Comparison of ENCODE assay signal across 11 cellular contexts in the genomic region with DNA sequence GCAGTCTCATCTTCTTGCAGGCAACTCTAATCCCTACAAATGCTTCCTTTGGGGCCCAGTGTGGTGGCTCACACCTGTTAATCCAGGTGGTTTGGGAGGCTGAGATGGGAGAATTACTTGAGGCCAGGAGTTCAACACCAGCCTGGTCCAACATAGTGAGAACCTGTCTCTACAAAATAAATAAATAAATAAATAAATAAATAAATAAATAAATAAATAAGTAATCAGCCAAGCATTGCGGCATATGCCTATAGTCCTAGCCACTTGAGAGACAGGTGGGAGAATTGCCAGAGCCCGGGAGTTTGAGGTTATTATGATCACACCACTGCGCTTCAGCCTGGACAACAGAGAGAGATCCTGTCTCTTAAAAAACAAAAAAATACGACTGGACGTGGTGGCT.
"Had no signal": no experiment of that assay in that cellular context is flagged by ENCODE, and none has a peak within 500 bp of the region (broad histone marks: within the 10 kb centered on the region; RNA-seq: fewer than 3 reads in every experiment).

No MANE protein-coding gene starts in this region.

- H3K4me3 ChIP-seq: GM23248, GM23338, HAP-1 had no signal

- H3K27ac Mint-ChIP-seq: GM23338, H9, HFFc6 had no signal

- DNase-seq: GM23248, GOT3, H7, H9, HCEC 1CT, HFFc6 had no signal

- H3K9me3 ChIP-seq: HAP-1 had no signal

- H3K9me3 Mint-ChIP-seq: GM23338, H9, HFFc6 had no signal

- H3K4me2 ChIP-seq: GM23338 had no signal

- ATAC-seq: GM23338, HCT116 had no signal

- H3K4me3 Mint-ChIP-seq: GM23338, H9, HFFc6 had no signal

- H3K27ac ChIP-seq: GM23248 had no signal

- FAIRE-seq: H1, H54 had no signal

- H3K36me3 ChIP-seq: HAP-1 had no signal
